ENCODE assay signal across 27 cellular contexts in genomic region chr7:124758327-124758726, GRCh38. TPM values are rescaled to one million over a fixed set of nuclear protein-coding genes. Genes with fewer than 3 reads are reported as not detected.
A peak's percentile ranks its signal among the peaks of the same experiment; 100 is the strongest.
DNase-seq lines count a peak whose midpoint lies in the region; ATAC-seq and TF ChIP-seq lines count a peak whose summit lies in the region.
"Had no signal": no experiment of that assay in that cellular context is flagged by ENCODE, and none has a peak within 500 bp of the region (broad histone marks: within the 10 kb centered on the region; RNA-seq: fewer than 3 reads in every experiment).

No MANE protein-coding gene starts in this region.

- no peaks in the 10 kb centered on the region for H3K9me3 ChIP-seq in A673 (ENCODE audit: low read depth, low read length, poor library complexity, severe bottlenecking)
- no peaks in the 10 kb centered on the region for H3K9me3 ChIP-seq in heart right ventricle
- H3K9me3 ChIP-seq: BE2C had no signal

- no peaks in the 10 kb centered on the region for H3K4me1 ChIP-seq in A673 (ENCODE audit: insufficient read depth, low read length, poor library complexity, severe bottlenecking)
- H3K4me1 ChIP-seq in heart right ventricle = no peaks in the 10 kb centered on the region
- H3K4me1 ChIP-seq: BE2C had no signal

- no peaks in the 10 kb centered on the region for H3K36me3 ChIP-seq in A673 (ENCODE audit: insufficient read depth, low read length, poor library complexity, severe bottlenecking)
- no peaks in the 10 kb centered on the region for H3K36me3 ChIP-seq in heart right ventricle
- H3K36me3 ChIP-seq: BE2C had no signal

- H3K4me3 ChIP-seq in dorsolateral prefrontal cortex (peak overlapping the region in 56 of 59 donors; percentile 3 to 92 (median 75)), A673 (ENCODE audit: low read depth, low read length, poor library complexity, severe bottlenecking) (no peak overlapping the region), heart right ventricle (no peak overlapping the region)
- H3K4me3 ChIP-seq: PC-9 had no signal

- CTCF ChIA-PET in A673 (lab: Charles Lee) = no interaction called here

- POLR2A ChIA-PET in A673 (lab: Charles Lee; ENCODE audit: low non-redundant PET) = no interaction called here

- WGBS in heart right ventricle, 2 donors = 74 to 85% methylated on average over 2 of the region's 2 CpGs

- H3K27me3 ChIP-seq in dorsolateral prefrontal cortex (no peaks in the 10 kb centered on the region), A673 (replicated peaks; ENCODE audit: insufficient read depth, low read depth, low read length, poor library complexity) (no peaks in the 10 kb centered on the region), heart right ventricle (peaks cover 0 to 27% (median 20%) of the 10 kb centered on the region in 7 donors)

- ATAC-seq in HG02763 (IDR thresholded peaks at IDR 0.05; ENCODE audit: unreplicated experiment) = no peak
- ATAC-seq in heart right ventricle = no peak

- DNase-seq in GM04504 (ENCODE audit: low read depth) (peak; percentile 50), NCI-H524 treated with DMSO at 0.1 percent for 48 hours (lab: John Stamatoyannopoulos, UW) (peak; percentile 49), dorsolateral prefrontal cortex (no peak), substantia nigra (lab: John Stamatoyannopoulos, UW) (no peak), A673 (ENCODE audit: low spot score) (no peak), heart right ventricle (no peak), T-helper 2 cell (no peak)
- DNase-seq: ACHN; BE2C; Calu3; CD8-positive, alpha-beta memory T cell; DMS79 treated with DMSO at 0.1 percent for 48 hours; Karpas-422; NCI-H1092 treated with DMSO at 0.1 percent for 48 hours; NCI-H1436 treated with DMSO at 0.1 percent for 48 hours; NCI-H187 treated with DMSO at 0.1 percent for 48 hours; NCI-H2171 treated with DMSO at 0.1 percent for 48 hours; NCI-H345; NCI-H510A treated with DMSO at 0.1 percent for 48 hours; NCI-H774; NK-92 treated with Interleukin-12 subunit alpha and Interleukin-12 subunit beta, amount 100 ng/mL, for 24 hours; PC-9; SHP77; SW 1271 had no signal

- intact Hi-C loops in dorsolateral prefrontal cortex (cut with DNase I) = no loop called here
- intact Hi-C loops in A673 (cut with micrococcal nuclease; ENCODE audit: unreplicated experiment) = no loop called here
- intact Hi-C loops in heart right ventricle (cut with DNase I) = no loop called here

- TF ChIP-seq CTCF in dorsolateral prefrontal cortex (IDR thresholded peaks at IDR 0.05 in 54 of 56, conservative IDR thresholded peaks at IDR 0.05 in 2 of 56; ENCODE audit: low read depth in 1 of 56, partially characterized antibody in 56 of 56) (no peak), A673 (conservative IDR thresholded peaks at IDR 0.05; ENCODE audit: low read depth, low read length) (no peak), heart right ventricle (IDR thresholded peaks at IDR 0.05) (no peak)

- H3K27ac ChIP-seq in dorsolateral prefrontal cortex = peak overlapping the region in 51 of 59 donors; percentile 4 to 99 (median 93)
- peak overlapping the region; percentile 68 for H3K27ac ChIP-seq in substantia nigra (ENCODE audit: low read depth, low read length, poor library complexity, severe bottlenecking)
- H3K27ac ChIP-seq in A673 (ENCODE audit: low read depth, low read length, poor library complexity, severe bottlenecking) = no peak overlapping the region
- H3K27ac ChIP-seq in heart right ventricle = no peak overlapping the region
- H3K27ac ChIP-seq: PC-9, RWPE1 had no signal

- BruUV-seq in A673 (replicated peaks; lab: Mats Ljungman, UMichigan) = no TSS peak

RNA-seq across cellular contexts. Expression of gene GPR37, which starts 7.3 kb away (rescaled TPM):
- total RNA-seq in dorsolateral prefrontal cortex (100 to 1,000 TPM in 46 of 120 experiments, 10 to 100 TPM in 74; 19.1 to 393 (median 88.3) TPM), A673 (2021) (0.42 and 0.67 TPM in 2 replicates), heart right ventricle (under 1 TPM in 2 of 10 donors, not detected in 8; 0.09 to 0.15 TPM)
- under 1 TPM in 1 of 2 donors, not detected in 1; 0.04 TPM for polyA plus RNA-seq in heart right ventricle
- total RNA-seq: CD8-positive, alpha-beta memory T cell had no signal
- polyA plus RNA-seq: CD14-positive monocyte; CD8-positive, alpha-beta memory T cell had no signal

Comparison
In these comparisons a context has a peak if more than half of its experiments do, and no peak if none do; other contexts are left out.
1. DNase-seq: peak in GM04504 (single experiment) and NCI-H524 treated with DMSO at 0.1 percent for 48 hours (single experiment); none in dorsolateral prefrontal cortex (0 of 10), substantia nigra (0 of 49), A673 (single experiment), heart right ventricle (0 of 2) and T-helper 2 cell (0 of 5).
2. H3K27ac ChIP-seq: peak in dorsolateral prefrontal cortex (51 of 59) and substantia nigra (single experiment); none in A673 (single experiment) and heart right ventricle (0 of 10).
3. H3K4me3 ChIP-seq: peak in dorsolateral prefrontal cortex (56 of 59); none in A673 (single experiment) and heart right ventricle (0 of 10).
4. RNA of gene GPR37, which starts 7.3 kb away (total RNA-seq): 19.1 to 393 TPM in dorsolateral prefrontal cortex; 0.42 to 0.67 TPM in A673 and 0.09 to 0.15 TPM in heart right ventricle; every median in the first group is over 10 times any median in the second.